In the genomic region with DNA sequence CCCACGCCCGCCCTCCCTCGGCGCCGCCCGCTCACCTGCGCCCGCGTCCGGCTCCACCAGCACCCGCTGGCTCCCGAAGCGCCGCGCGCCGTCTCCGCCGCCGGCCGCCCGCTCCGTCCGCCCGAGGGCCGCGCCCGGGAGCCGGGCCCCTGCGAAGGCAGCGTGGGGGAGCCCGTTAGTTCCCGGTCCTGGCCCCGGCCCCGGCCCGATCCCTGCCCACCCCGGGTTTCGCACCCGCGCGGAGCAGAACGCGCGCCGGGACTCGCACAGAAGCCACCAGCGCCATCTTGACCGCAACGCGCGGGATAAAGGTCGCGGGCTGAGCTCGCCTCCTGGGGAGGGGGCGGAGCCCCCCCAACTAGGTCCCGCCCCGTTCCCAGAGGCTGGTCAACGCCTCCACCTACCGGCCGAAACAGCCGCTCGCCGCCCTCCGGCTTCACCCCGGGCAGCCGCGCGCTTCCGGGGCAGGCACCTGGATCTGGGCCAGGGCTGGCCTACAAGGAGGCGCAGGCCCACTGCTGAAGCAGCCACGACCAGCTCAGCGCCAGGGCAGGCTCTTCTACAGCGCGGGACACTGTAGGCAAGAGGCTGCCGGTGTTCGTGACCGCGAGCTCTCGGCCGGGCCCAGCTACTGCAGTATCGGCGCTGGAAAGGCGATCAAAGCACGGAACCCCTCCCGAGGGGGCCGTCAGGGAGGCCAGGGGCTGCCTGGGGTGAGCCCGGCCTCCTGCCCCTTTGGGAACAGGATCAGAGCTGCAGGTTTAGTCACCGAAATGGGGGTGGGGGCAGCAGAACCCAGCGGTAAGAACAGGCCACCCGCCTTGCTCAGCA, we compare ENCODE assay signal across 2 cellular contexts.
A peak's percentile ranks its signal among the peaks of the same experiment; 100 is the strongest.
TF ChIP-seq lines count a peak whose summit lies in the region.

A gene with protein sequence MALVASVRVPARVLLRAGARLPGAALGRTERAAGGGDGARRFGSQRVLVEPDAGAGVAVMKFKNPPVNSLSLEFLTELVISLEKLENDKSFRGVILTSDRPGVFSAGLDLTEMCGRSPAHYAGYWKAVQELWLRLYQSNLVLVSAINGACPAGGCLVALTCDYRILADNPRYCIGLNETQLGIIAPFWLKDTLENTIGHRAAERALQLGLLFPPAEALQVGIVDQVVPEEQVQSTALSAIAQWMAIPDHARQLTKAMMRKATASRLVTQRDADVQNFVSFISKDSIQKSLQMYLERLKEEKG (minus strand): TSS at position 307 of the 831 bp plus-strand sequence. CDS start 21 bp downstream, at position 286.

TF ChIP-seq in IMR-90, 13 proteins besides CTCF, POLR2A, EP300 and RAD21 (continued from another document):
- TF ChIP-seq, protein P1, sequence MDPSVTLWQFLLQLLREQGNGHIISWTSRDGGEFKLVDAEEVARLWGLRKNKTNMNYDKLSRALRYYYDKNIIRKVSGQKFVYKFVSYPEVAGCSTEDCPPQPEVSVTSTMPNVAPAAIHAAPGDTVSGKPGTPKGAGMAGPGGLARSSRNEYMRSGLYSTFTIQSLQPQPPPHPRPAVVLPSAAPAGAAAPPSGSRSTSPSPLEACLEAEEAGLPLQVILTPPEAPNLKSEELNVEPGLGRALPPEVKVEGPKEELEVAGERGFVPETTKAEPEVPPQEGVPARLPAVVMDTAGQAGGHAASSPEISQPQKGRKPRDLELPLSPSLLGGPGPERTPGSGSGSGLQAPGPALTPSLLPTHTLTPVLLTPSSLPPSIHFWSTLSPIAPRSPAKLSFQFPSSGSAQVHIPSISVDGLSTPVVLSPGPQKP (IDR thresholded peaks at IDR 0.05; ENCODE audit: borderline replicate concordance, low read depth, low read length): no peak
- TF ChIP-seq RFX5 (IDR thresholded peaks at IDR 0.05; ENCODE audit: low read depth, low read length) (no peak), NFE2L2 (IDR thresholded peaks at IDR 0.05; ENCODE audit: low read depth, low read length) (no peak), BHLHE40 (IDR thresholded peaks at IDR 0.05; ENCODE audit: low read depth, low read length) (peak; percentile 36; the same call in 1 of the 2 replicates), SMC3 (IDR thresholded peaks at IDR 0.05; ENCODE audit: low read depth, low read length) (peak; percentile 14; the same call in 1 of the 2 replicates)

TF ChIP-seq in PFSK-1, 5 proteins besides CTCF, POLR2A, EP300 and RAD21:
- TF ChIP-seq, protein P2, sequence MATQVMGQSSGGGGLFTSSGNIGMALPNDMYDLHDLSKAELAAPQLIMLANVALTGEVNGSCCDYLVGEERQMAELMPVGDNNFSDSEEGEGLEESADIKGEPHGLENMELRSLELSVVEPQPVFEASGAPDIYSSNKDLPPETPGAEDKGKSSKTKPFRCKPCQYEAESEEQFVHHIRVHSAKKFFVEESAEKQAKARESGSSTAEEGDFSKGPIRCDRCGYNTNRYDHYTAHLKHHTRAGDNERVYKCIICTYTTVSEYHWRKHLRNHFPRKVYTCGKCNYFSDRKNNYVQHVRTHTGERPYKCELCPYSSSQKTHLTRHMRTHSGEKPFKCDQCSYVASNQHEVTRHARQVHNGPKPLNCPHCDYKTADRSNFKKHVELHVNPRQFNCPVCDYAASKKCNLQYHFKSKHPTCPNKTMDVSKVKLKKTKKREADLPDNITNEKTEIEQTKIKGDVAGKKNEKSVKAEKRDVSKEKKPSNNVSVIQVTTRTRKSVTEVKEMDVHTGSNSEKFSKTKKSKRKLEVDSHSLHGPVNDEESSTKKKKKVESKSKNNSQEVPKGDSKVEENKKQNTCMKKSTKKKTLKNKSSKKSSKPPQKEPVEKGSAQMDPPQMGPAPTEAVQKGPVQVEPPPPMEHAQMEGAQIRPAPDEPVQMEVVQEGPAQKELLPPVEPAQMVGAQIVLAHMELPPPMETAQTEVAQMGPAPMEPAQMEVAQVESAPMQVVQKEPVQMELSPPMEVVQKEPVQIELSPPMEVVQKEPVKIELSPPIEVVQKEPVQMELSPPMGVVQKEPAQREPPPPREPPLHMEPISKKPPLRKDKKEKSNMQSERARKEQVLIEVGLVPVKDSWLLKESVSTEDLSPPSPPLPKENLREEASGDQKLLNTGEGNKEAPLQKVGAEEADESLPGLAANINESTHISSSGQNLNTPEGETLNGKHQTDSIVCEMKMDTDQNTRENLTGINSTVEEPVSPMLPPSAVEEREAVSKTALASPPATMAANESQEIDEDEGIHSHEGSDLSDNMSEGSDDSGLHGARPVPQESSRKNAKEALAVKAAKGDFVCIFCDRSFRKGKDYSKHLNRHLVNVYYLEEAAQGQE (IDR thresholded peaks at IDR 0.05; ENCODE audit: insufficient read depth in 1 of 2, low read depth in 2 of 2, low read length in 2 of 2): peak in 1 of 2 experiments; percentile 12; a peak in 1 of 4 replicates
- TF ChIP-seq SIN3A (IDR thresholded peaks at IDR 0.05; ENCODE audit: borderline replicate concordance, insufficient read depth, low read length): no peak
- TF ChIP-seq TAF1 (IDR thresholded peaks at IDR 0.05; ENCODE audit: borderline replicate concordance, insufficient read depth, low read length): peak; percentile 93
- TF ChIP-seq FOXP2 (optimal IDR thresholded peaks at IDR 0.05; ENCODE audit: borderline replicate concordance, extremely low read depth, extremely low read length, insufficient read depth): peak; percentile 90
- TF ChIP-seq POLR2AphosphoS5 (IDR thresholded peaks at IDR 0.05; ENCODE audit: low read depth, low read length): peak; percentile 64
TF ChIP-seq in PFSK-1: peak in this region for 4.
